8 cellular contexts compared by ENCODE assay signal in the genomic region with DNA sequence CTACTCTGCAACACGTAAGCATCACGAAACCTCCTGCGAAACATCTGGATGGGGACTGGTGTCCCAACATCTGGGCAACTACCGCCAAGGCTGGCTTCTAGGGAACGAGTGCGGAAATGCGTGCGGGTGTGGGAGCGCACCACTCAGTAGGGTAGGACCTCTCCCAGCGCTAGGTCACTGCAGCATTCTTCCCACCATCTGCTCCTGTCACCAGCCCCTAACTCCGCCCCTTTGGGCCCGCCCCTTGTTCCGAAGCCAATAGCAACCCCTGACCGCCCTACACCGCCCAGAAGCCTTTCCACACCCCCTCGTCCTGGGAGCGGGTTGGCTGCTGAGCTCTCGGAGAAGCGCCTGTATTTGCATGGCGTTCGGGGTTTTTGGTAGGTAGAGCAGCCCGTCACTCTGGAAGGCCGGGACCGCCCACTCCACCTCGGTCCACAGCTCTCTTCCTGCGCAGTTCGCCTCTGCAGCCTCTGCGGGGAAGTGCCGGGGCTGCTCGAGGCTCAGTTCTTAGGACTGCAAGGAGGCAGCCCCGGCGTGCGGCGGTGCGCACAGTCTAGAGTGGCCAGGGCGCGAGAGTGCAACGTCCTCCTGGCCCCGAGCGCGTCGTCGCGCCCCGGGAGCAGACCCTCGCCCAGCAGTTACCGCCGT. TPM values are rescaled to one million over a fixed set of nuclear protein-coding genes. Genes with fewer than 3 reads are reported as not detected.
DNase-seq lines count a peak whose midpoint lies in the region; ATAC-seq, FAIRE-seq and TF ChIP-seq lines count a peak whose summit lies in the region.

HS3ST3B1 (plus strand) TSS at position 454 of the 651 bp plus-strand sequence. CDS start 438 bp downstream, outside the sequence.

- H3K27ac ChIP-seq in spleen, result peak within 1 kb of the TSS; percentile 77 to 97 (median 91)

- intact Hi-C loops in spleen (cut with DNase I; ENCODE audit: low total_unique reads), result loop anchor here (5.0 kb wide), 2 partner anchors 703 to 963 kb away; no protein-coding TSS in a partner anchor

- H3K4me1 ChIP-seq in spleen, result peaks cover 12 to 92% (median 77%) of the 10 kb centered on the region in 6 donors

- H3K4me3 ChIP-seq in spleen, result peak within 1 kb of the TSS; percentile 71 to 95 (median 78)

- peak; percentile 97 for DNase-seq in A172 (ENCODE audit: low spot score)
- DNase-seq in NCI-H2171 treated with DMSO at 0.1 percent for 48 hours (lab: John Stamatoyannopoulos, UW), result peak; percentile 89
- peak; percentile 98 for DNase-seq in activated CD4-positive, CD25-positive, alpha-beta regulatory T cell treated with anti-CD3 and anti-CD28 coated beads, Interleukin-2, amount 50 U/mL, for 16 hours (ENCODE audit: low read depth, low spot score)
- DNase-seq in cerebellar cortex (ENCODE audit: low spot score), result peak; percentile 96
- DNase-seq in spleen, result peak; percentile 98

- FAIRE-seq in islet of Langerhans (lab: Jason Lieb, UNC), result peak; percentile 60

- peak in 6 of 11 experiments; percentile 29 to 64 (median 45) for TF ChIP-seq CTCF in spleen (IDR thresholded peaks at IDR 0.05 in 8 of 11, conservative IDR thresholded peaks at IDR 0.05 in 3 of 11)

- no peaks in the 10 kb centered on the region for H3K36me3 ChIP-seq in spleen

- ATAC-seq in GM18861 (IDR thresholded peaks at IDR 0.05; ENCODE audit: unreplicated experiment), result peak; percentile 78
- ATAC-seq in HG03066 (IDR thresholded peaks at IDR 0.05; ENCODE audit: low read depth, unreplicated experiment), result peak; percentile 70

- H3K9me3 ChIP-seq in spleen, result peaks cover 0 to 4% (median 0%) of the 10 kb centered on the region in 8 donors

- WGBS in spleen, 5 donors, result 0 to 2% (median 1%) methylated on average over 7 to 48 of the region's 48 CpGs

- peaks cover 3 to 83% (median 66%) of the 10 kb centered on the region in 7 donors for H3K27me3 ChIP-seq in spleen (replicated peaks in 1 of 7)

- peak in 2 of 3 donors; percentile 82 to 86 for TF ChIP-seq POLR2A in spleen (IDR thresholded peaks at IDR 0.05)

RNA-seq across cellular contexts. Expression of gene HS3ST3B1, which starts in this region (rescaled TPM):
- total RNA-seq in A172 (2014; rRNA removed; shearing (Covaris generic)), result 14.2 and 20.8 TPM in 2 replicates
- 10 to 100 TPM in 6 of 7 donors, 1 to 10 TPM in 1; 8.2 to 17.9 (median 13.7) TPM for total RNA-seq in spleen
- 1 to 10 TPM; 1.3 to 2.5 (median 1.7) TPM for polyA plus RNA-seq in spleen

Comparison
In these comparisons a context has a peak if more than half of its experiments do, and no peak if none do; other contexts are left out.
1. Peak in every context shown above with its lines: DNase-seq, ATAC-seq, H3K4me3 ChIP-seq and H3K27ac ChIP-seq.